ENCODE assay signal across 27 cellular contexts in genomic region chr3:116971531-116971930, GRCh38.
"Had no signal": no experiment of that assay in that cellular context is flagged by ENCODE, and none has a peak within 500 bp of the region (broad histone marks: within the 10 kb centered on the region; RNA-seq: fewer than 3 reads in every experiment).

No MANE protein-coding gene starts in this region.

- H3K4me3 ChIP-seq: coronary artery, left lung, lower lobe of right lung, pancreas, right lobe of liver, spleen, tibial artery, upper lobe of right lung, vagina had no signal

- H3K27ac Mint-ChIP-seq: endodermal cell; memory B cell; natural killer cell treated with Interleukin-12 subunit alpha and Interleukin-12 subunit beta and Interleukin-15 and Interleukin-18, amount 100 ng/mL, for 72 hours; progenitor cell of endocrine pancreas; stimulated activated memory B cell treated with anti-CD40 and anti-IgM and Interleukin-4, amounts not matched to agents 10 μg/mL and 1 μg/mL and 100 μg/mL, for 72 hours; stimulated activated naive CD8-positive, alpha-beta T cell treated with anti-CD3 and anti-CD28 coated beads, Interleukin-15, Interleukin-2, amounts not matched to agents 100 ng/mL and 50 ng/mL, for 24 hours had no signal

- H3K27me3 ChIP-seq: left lung, pancreas, right lobe of liver, spleen, tibial artery, upper lobe of right lung, vagina had no signal

- H3K36me3 ChIP-seq: left lung, lower lobe of right lung, pancreas, right lobe of liver, spleen, tibial artery, upper lobe of right lung, vagina had no signal

- FAIRE-seq: endothelial cell of umbilical vein, pancreas had no signal

- H3K4me1 Mint-ChIP-seq: endodermal cell; memory B cell; stimulated activated memory B cell treated with anti-CD40 and anti-IgM and Interleukin-4, amounts not matched to agents 10 μg/mL and 1 μg/mL and 100 μg/mL, for 72 hours had no signal

- H3K9me3 ChIP-seq: left lung, lower lobe of right lung, pancreas, right lobe of liver, spleen, tibial artery, upper lobe of right lung, vagina had no signal

- DNase-seq: effector CD4-positive, alpha-beta T cell; endodermal cell; erythroblast; foreskin keratinocyte; head of caudate nucleus; hippocampal formation; islet precursor cell; left lung; lower lobe of right lung; midbrain; occipital lobe; pancreas; right lobe of liver; spleen; stimulated activated CD4-positive, alpha-beta T cell treated with anti-CD3 and anti-CD28 coated beads, Interleukin-15, amount 100 ng/mL, for 24 hours; stimulated activated CD4-positive, alpha-beta T cell treated with anti-CD3 and anti-CD28 coated beads, Interleukin-1b, Interleukin-23, amount 100 ng/mL, for 48 hours; stimulated activated CD4-positive, alpha-beta T cell treated with anti-CD3 and anti-CD28 coated beads, Interleukin-4, amount 100 ng/mL, for 24 hours; tibial artery; upper lobe of right lung had no signal

- H3K36me3 Mint-ChIP-seq: memory B cell; natural killer cell treated with Interleukin-12 subunit alpha and Interleukin-12 subunit beta and Interleukin-15 and Interleukin-18, amount 100 ng/mL, for 72 hours; stimulated activated memory B cell treated with anti-CD40 and anti-IgM and Interleukin-4, amounts not matched to agents 10 μg/mL and 1 μg/mL and 100 μg/mL, for 72 hours had no signal

- H3K9me3 Mint-ChIP-seq: endodermal cell; memory B cell; natural killer cell treated with Interleukin-12 subunit alpha and Interleukin-12 subunit beta and Interleukin-15 and Interleukin-18, amount 100 ng/mL, for 72 hours; stimulated activated memory B cell treated with anti-CD40 and anti-IgM and Interleukin-4, amounts not matched to agents 10 μg/mL and 1 μg/mL and 100 μg/mL, for 72 hours had no signal

- H3K4me1 ChIP-seq: foreskin keratinocyte, left lung, lower lobe of right lung, pancreas, right lobe of liver, spleen, upper lobe of right lung, vagina had no signal

- H3K27ac ChIP-seq: coronary artery, foreskin keratinocyte, left lung, lower lobe of right lung, pancreas, right lobe of liver, spleen, tibial artery, upper lobe of right lung, vagina had no signal

- H3K4me3 Mint-ChIP-seq: endodermal cell; memory B cell; natural killer cell treated with Interleukin-12 subunit alpha and Interleukin-12 subunit beta and Interleukin-15 and Interleukin-18, amount 100 ng/mL, for 72 hours; stimulated activated memory B cell treated with anti-CD40 and anti-IgM and Interleukin-4, amounts not matched to agents 10 μg/mL and 1 μg/mL and 100 μg/mL, for 72 hours; stimulated activated naive CD8-positive, alpha-beta T cell treated with anti-CD3 and anti-CD28 coated beads, Interleukin-15, Interleukin-2, amounts not matched to agents 100 ng/mL and 50 ng/mL, for 24 hours had no signal

- H3K27me3 Mint-ChIP-seq: memory B cell; natural killer cell treated with Interleukin-12 subunit alpha and Interleukin-12 subunit beta and Interleukin-15 and Interleukin-18, amount 100 ng/mL, for 72 hours; progenitor cell of endocrine pancreas; stimulated activated memory B cell treated with anti-CD40 and anti-IgM and Interleukin-4, amounts not matched to agents 10 μg/mL and 1 μg/mL and 100 μg/mL, for 72 hours; stimulated activated naive CD8-positive, alpha-beta T cell treated with anti-CD3 and anti-CD28 coated beads, Interleukin-15, Interleukin-2, amounts not matched to agents 100 ng/mL and 50 ng/mL, for 24 hours had no signal
